Comparison of ENCODE assay signal across 1 cellular context in the genomic region with DNA sequence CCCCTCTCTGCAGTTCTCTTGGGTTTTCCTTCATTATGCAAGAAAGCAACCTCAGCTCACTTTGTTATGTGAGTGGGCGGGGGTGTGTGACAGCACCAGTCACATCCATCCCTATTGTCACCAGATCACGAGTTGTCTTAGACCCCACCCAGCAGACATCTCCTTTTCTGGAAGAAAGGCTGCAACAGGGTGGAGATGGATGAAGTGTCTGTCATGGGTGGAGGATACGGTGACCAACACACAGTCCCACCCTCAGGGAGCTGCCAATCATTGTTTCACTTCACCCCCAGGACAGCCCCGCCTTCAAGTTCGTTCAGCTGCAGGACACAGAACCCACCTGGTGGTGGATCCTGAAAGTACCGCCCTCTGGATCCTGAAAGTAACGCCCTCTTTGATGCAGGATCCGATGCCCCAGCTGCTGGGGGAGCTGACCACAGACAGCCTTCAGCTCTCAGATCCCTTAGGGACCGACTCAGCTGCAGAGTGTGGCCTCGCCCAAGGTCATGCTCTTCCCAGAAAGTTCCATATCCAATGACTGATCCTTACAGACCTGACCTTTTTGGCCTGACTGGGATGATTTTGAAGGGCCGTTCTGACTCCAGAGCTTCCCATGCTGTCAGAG.
TF ChIP-seq lines count a peak whose summit lies in the region.

No MANE protein-coding gene starts in this region.

TF ChIP-seq in H1, 55 proteins besides CTCF, POLR2A, EP300 and RAD21 (continued from another document):
- no peak for TF ChIP-seq RNF2 (IDR thresholded peaks at IDR 0.05; ENCODE audit: borderline replicate concordance, low read depth, low read length, missing control alignments, poor library complexity, severe bottlenecking)
- TF ChIP-seq EGR1 (IDR thresholded peaks at IDR 0.05; ENCODE audit: borderline replicate concordance, low read depth, low read length), result peak; percentile 80; the same call in 1 of the 2 replicates
- peak; percentile 39 to 53; a peak in 1 of 4 replicates for TF ChIP-seq SIN3A (conservative IDR thresholded peaks at IDR 0.05 in 1 of 2, IDR thresholded peaks at IDR 0.05 in 1 of 2; ENCODE audit: low read depth in 1 of 2, low read length in 2 of 2)
- TF ChIP-seq POU5F1 (IDR thresholded peaks at IDR 0.05; ENCODE audit: low read depth, low read length), result no peak
- TF ChIP-seq HDAC2 (IDR thresholded peaks at IDR 0.05; ENCODE audit: borderline replicate concordance in 1 of 2, low read depth in 2 of 2, low read length in 2 of 2), result peak in 1 of 2 experiments; percentile 82; a peak in 1 of 4 replicates
- TF ChIP-seq ASH2L (IDR thresholded peaks at IDR 0.05; ENCODE audit: low read length), result peak; percentile 3
- TF ChIP-seq SRF (IDR thresholded peaks at IDR 0.05; ENCODE audit: low read depth, low read length), result peak; percentile 89
- peak; percentile 66; the same call in 1 of the 2 replicates for TF ChIP-seq SP4 (IDR thresholded peaks at IDR 0.05; ENCODE audit: low read length)
- no peak for TF ChIP-seq TEAD4 (IDR thresholded peaks at IDR 0.05; ENCODE audit: low read depth, low read length)
- TF ChIP-seq KDM5A (IDR thresholded peaks at IDR 0.05; ENCODE audit: low read length), result no peak
- TF ChIP-seq TCF12 (IDR thresholded peaks at IDR 0.05; ENCODE audit: low read depth, low read length), result 0 out of 2 replicates have a peak, but pooled peaks have one; percentile 30
